Comparison of ENCODE assay signal across 26 cellular contexts in the genomic region with DNA sequence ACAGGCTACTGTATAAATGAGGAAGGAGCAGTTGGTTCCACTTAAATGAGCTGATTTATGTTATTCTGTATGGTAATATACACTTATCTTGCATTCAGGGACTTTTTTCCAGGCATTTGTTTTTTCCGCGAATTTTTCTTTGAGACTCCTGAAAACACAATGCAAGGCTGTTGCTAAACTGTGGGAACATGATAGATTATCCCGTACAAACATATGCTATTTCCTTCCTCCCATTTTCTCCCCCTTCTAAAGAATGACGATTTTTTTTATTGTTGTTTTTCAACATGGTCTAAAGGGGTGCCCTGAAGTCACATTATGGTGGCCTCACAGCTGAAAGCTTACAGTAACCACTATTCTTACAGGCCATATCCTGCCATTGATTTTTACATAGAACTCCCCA.
"Had no signal": no experiment of that assay in that cellular context is flagged by ENCODE, and none has a peak within 500 bp of the region (broad histone marks: within the 10 kb centered on the region; RNA-seq: fewer than 3 reads in every experiment).

No MANE protein-coding gene starts in this region.

- H3K27me3 ChIP-seq: adrenal gland, body of pancreas, esophagus squamous epithelium, gastroesophageal sphincter had no signal

- H3K27ac ChIP-seq: adrenal gland, body of pancreas, esophagus squamous epithelium, gastroesophageal sphincter had no signal

- H3K36me3 ChIP-seq: adrenal gland, esophagus squamous epithelium, gastroesophageal sphincter had no signal

- H3K4me3 ChIP-seq: adrenal gland, body of pancreas, esophagus squamous epithelium, gastroesophageal sphincter had no signal

- H3K9me3 ChIP-seq: adrenal gland, body of pancreas, esophagus squamous epithelium had no signal

- ATAC-seq: activated CD4-positive, alpha-beta T cell treated with anti-CD3 and anti-CD28 coated beads for 36 hours; activated CD8-positive, alpha-beta memory T cell treated with anti-CD3 and anti-CD28 coated beads, Interleukin-2, amount 10 ng/mL, durations not matched to agents 7 days and 5 days; activated CD8-positive, alpha-beta T cell treated with anti-CD3 and anti-CD28 coated beads, Interleukin-2, amount 10 ng/mL, durations not matched to agents 7 days and 5 days; activated naive CD8-positive, alpha-beta T cell treated with anti-CD3 and anti-CD28 coated beads, Interleukin-2, amount 50 U/mL, for 24 hours; body of pancreas; gastroesophageal sphincter had no signal

- DNase-seq: activated CD4-positive, alpha-beta memory T cell treated with anti-CD3 and anti-CD28 coated beads for 36 hours; activated CD4-positive, alpha-beta T cell treated with anti-CD3 and anti-CD28 coated beads for 36 hours; activated CD4-positive, alpha-beta T cell treated with anti-CD3 and anti-CD28 coated beads, Interleukin-2, amount 10 ng/mL, durations not matched to agents 24 days and 14 days; activated CD4-positive, CD25-positive, alpha-beta regulatory T cell; activated CD4-positive, CD25-positive, alpha-beta regulatory T cell treated with anti-CD3 and anti-CD28 coated beads, Interleukin-2, amount 50 U/mL, for 72 hours; activated CD8-positive, alpha-beta memory T cell treated with anti-CD3 and anti-CD28 coated beads, Interleukin-2, amount 10 ng/mL, durations not matched to agents 7 days and 5 days; activated CD8-positive, alpha-beta memory T cell treated with anti-CD3 and anti-CD28 coated beads, Interleukin-2, amount 50 U/mL, for 4 hours; activated CD8-positive, alpha-beta T cell treated with anti-CD3 and anti-CD28 coated beads, Interleukin-2, amount 10 ng/mL, durations not matched to agents 7 days and 5 days; activated effector memory CD4-positive, alpha-beta T cell treated with anti-CD3 and anti-CD28 coated beads, Interleukin-2, amount 50 U/mL, for 16 hours; activated naive CD4-positive, alpha-beta T cell treated with anti-CD3 and anti-CD28 coated beads for 36 hours; activated naive CD8-positive, alpha-beta T cell treated with anti-CD3 and anti-CD28 coated beads for 36 hours; activated naive CD8-positive, alpha-beta T cell treated with anti-CD3 and anti-CD28 coated beads, Interleukin-2, amount 50 U/mL, for 24 hours; activated T-cell treated with anti-CD3 and anti-CD28 coated beads, Interleukin-2, amount 50 U/mL, for 1 hour; activated T-cell treated with anti-CD3 and anti-CD28 coated beads, Interleukin-2, amount 50 U/mL, for 48 hours; adrenal gland; amygdala; aorta; body of pancreas; caudate nucleus; cortex of kidney; effector CD8-positive, alpha-beta T cell; erythroblast; esophagus squamous epithelium; foreskin melanocyte; T-helper 2 cell had no signal

- H3K4me1 ChIP-seq: body of pancreas had no signal
